ENCODE assay signal across 8 cellular contexts in genomic region chr22:24952837-24953293, GRCh38. TPM values are rescaled to one million over a fixed set of nuclear protein-coding genes. Genes with fewer than 3 reads are reported as not detected.
A peak's percentile ranks its signal among the peaks of the same experiment; 100 is the strongest.
DNase-seq lines count a peak whose midpoint lies in the region; ATAC-seq and TF ChIP-seq lines count a peak whose summit lies in the region.

No MANE protein-coding gene starts in this region.

- peaks cover 14% of the 10 kb centered on the region for H3K4me1 Mint-ChIP-seq in stimulated activated naive CD8-positive, alpha-beta T cell treated with anti-CD3 and anti-CD28 coated beads, Interleukin-15, Interleukin-2, amounts not matched to agents 100 ng/mL and 50 ng/mL, for 24 hours (ENCODE audit: low read depth)

- H3K27ac Mint-ChIP-seq in stimulated activated naive CD8-positive, alpha-beta T cell treated with anti-CD3 and anti-CD28 coated beads, Interleukin-15, Interleukin-2, amounts not matched to agents 100 ng/mL and 50 ng/mL, for 24 hours = no peak overlapping the region

- ATAC-seq in stimulated activated naive CD8-positive, alpha-beta T cell treated with anti-CD3 and anti-CD28 coated beads, Interleukin-15, Interleukin-2, amounts not matched to agents 100 U/mL and 50 U/mL, for 24 hours = no peak
- peak; percentile 16 for ATAC-seq in lung (ENCODE audit: insufficient read depth, low FRiP score)
- ATAC-seq in HG03108 (IDR thresholded peaks at IDR 0.05; ENCODE audit: unreplicated experiment) = no peak

- H3K9me3 ChIP-seq in duodenal mucosa (ENCODE audit: control insufficient read depth in 1 of 2, low read length in 2 of 2) (no peaks in the 10 kb centered on the region), lung (ENCODE audit: control insufficient read depth in 2 of 2, insufficient read depth in 1 of 2, low read length in 1 of 2) (no peaks in the 10 kb centered on the region), thymus (ENCODE audit: control insufficient read depth) (peaks cover 6% of the 10 kb centered on the region)

- peaks cover 16 to 20% of the 10 kb centered on the region in 2 donors for H3K4me1 ChIP-seq in duodenal mucosa (ENCODE audit: control insufficient read depth in 1 of 2, insufficient read depth in 2 of 2, low read length in 2 of 2)
- H3K4me1 ChIP-seq in lung (ENCODE audit: control insufficient read depth in 2 of 2, insufficient read depth in 2 of 2, low read length in 2 of 2) = peaks cover 0 to 24% of the 10 kb centered on the region in 2 donors
- peaks cover 7% of the 10 kb centered on the region for H3K4me1 ChIP-seq in thymus (ENCODE audit: control insufficient read depth, insufficient read depth, low read length)

- no peaks in the 10 kb centered on the region for H3K36me3 ChIP-seq in duodenal mucosa (ENCODE audit: control insufficient read depth in 1 of 2, insufficient read depth in 2 of 2, low read length in 2 of 2)
- H3K36me3 ChIP-seq in lung (ENCODE audit: control insufficient read depth in 2 of 2, insufficient read depth in 2 of 2, low read length in 2 of 2) = no peaks in the 10 kb centered on the region
- H3K36me3 ChIP-seq in thymus (ENCODE audit: control insufficient read depth, insufficient read depth) = no peaks in the 10 kb centered on the region

- no peaks in the 10 kb centered on the region for H3K9me3 Mint-ChIP-seq in stimulated activated naive CD8-positive, alpha-beta T cell treated with anti-CD3 and anti-CD28 coated beads, Interleukin-15, Interleukin-2, amounts not matched to agents 100 ng/mL and 50 ng/mL, for 24 hours

- no peak for DNase-seq in stimulated activated naive CD8-positive, alpha-beta T cell treated with anti-CD3 and anti-CD28 coated beads, Interleukin-15, Interleukin-2, amounts not matched to agents 100 U/mL and 50 U/mL, for 24 hours
- peak; percentile 71 for DNase-seq in RPMI7951 (ENCODE audit: low read depth)
- DNase-seq in lung (ENCODE audit: low spot score) = peak; percentile 55
- DNase-seq in NCI-H774 (lab: John Stamatoyannopoulos, UW) = no peak

- 0 to 1% methylated on average over 26 to 29 of the region's 29 CpGs for WGBS in lung, 2 donors
- 2% methylated on average over 29 of the region's 29 CpGs for WGBS in thymus

- no peaks in the 10 kb centered on the region for H3K36me3 Mint-ChIP-seq in stimulated activated naive CD8-positive, alpha-beta T cell treated with anti-CD3 and anti-CD28 coated beads, Interleukin-15, Interleukin-2, amounts not matched to agents 100 ng/mL and 50 ng/mL, for 24 hours (ENCODE audit: low read depth)

- peak overlapping the region; percentile 84 to 94 for H3K9ac ChIP-seq in duodenal mucosa (ENCODE audit: low read depth in 1 of 2, low read length in 2 of 2)

- peak overlapping the region; percentile 70 for H3K4me3 Mint-ChIP-seq in stimulated activated naive CD8-positive, alpha-beta T cell treated with anti-CD3 and anti-CD28 coated beads, Interleukin-15, Interleukin-2, amounts not matched to agents 100 ng/mL and 50 ng/mL, for 24 hours

- H3K4me3 ChIP-seq in duodenal mucosa (ENCODE audit: low read depth in 1 of 2, low read length in 2 of 2) (peak overlapping the region; percentile 82 to 92), lung (peak overlapping the region; percentile 63), thymus (ENCODE audit: low read length) (peak overlapping the region; percentile 56)

- H3K27me3 Mint-ChIP-seq in stimulated activated naive CD8-positive, alpha-beta T cell treated with anti-CD3 and anti-CD28 coated beads, Interleukin-15, Interleukin-2, amounts not matched to agents 100 ng/mL and 50 ng/mL, for 24 hours = peaks cover 63% of the 10 kb centered on the region

- H3K27ac ChIP-seq in duodenal mucosa (ENCODE audit: low read depth, low read length) (peak overlapping the region; percentile 91), lung (ENCODE audit: low read depth in 1 of 2, low read length in 1 of 2) (peak overlapping the region in 1 of 2 donors; percentile 93), thymus (ENCODE audit: low read depth) (no peak overlapping the region)

- H3K27me3 ChIP-seq in duodenal mucosa (ENCODE audit: control insufficient read depth in 1 of 2, insufficient read depth in 2 of 2, low read length in 2 of 2) (peaks cover 0 to 3% of the 10 kb centered on the region in 2 donors), lung (ENCODE audit: control insufficient read depth, insufficient read depth) (no peaks in the 10 kb centered on the region), thymus (ENCODE audit: control insufficient read depth, insufficient read depth) (peaks cover 29% of the 10 kb centered on the region)

- TF ChIP-seq CTCF in lung (IDR thresholded peaks at IDR 0.05; ENCODE audit: control extremely low read depth, extremely low read depth) = no peak

RNA-seq across cellular contexts. Expression of gene KIAA1671, which starts 0.3 kb away (rescaled TPM):
- 7.7 and 8.7 TPM in 2 replicates for total RNA-seq in RPMI7951 (2014; rRNA removed; shearing (Covaris generic))
- total RNA-seq in lung = 10 to 100 TPM; 38.1 to 44.6 TPM
- 1 to 10 TPM; 7.6 to 10.0 TPM for polyA plus RNA-seq in lung
- 8.0 TPM for polyA plus RNA-seq in thymus

RNA-seq across cellular contexts. Expression of gene LHFPL7, which starts 6.4 kb away (rescaled TPM):
- total RNA-seq in RPMI7951 (2014; rRNA removed; shearing (Covaris generic)) = not detected in 2 replicates
- not detected for total RNA-seq in lung
- polyA plus RNA-seq in lung (not detected), thymus (0.18 TPM)

Comparison
In these comparisons a context has a peak if more than half of its experiments do, and no peak if none do; other contexts are left out.
1. DNase-seq: peak in RPMI7951 (single experiment) and lung (single experiment); none in stimulated activated naive CD8-positive, alpha-beta T cell treated with anti-CD3 and anti-CD28 coated beads, Interleukin-15, Interleukin-2, amounts not matched to agents 100 U/mL and 50 U/mL, for 24 hours (single experiment) and NCI-H774 (single experiment).
2. Peak in every context shown above with its lines, with median percentiles within 50 percentile points of each other: H3K4me3 ChIP-seq.